Comparison of ENCODE assay signal across 8 cellular contexts in genomic region chr6:34235605-34236422, GRCh38. TPM values are rescaled to one million over a fixed set of nuclear protein-coding genes. Genes with fewer than 3 reads are reported as not detected.
DNase-seq lines count a peak whose midpoint lies in the region; ATAC-seq, FAIRE-seq and TF ChIP-seq lines count a peak whose summit lies in the region.

No MANE protein-coding gene starts in this region.

- TF ChIP-seq POLR2A in GM12892 (IDR thresholded peaks at IDR 0.05; ENCODE audit: low read depth, low read length), result peak; percentile 28; the same call in 1 of the 2 replicates

- ATAC-seq in HG03159 (IDR thresholded peaks at IDR 0.05; ENCODE audit: unreplicated experiment) (peak; percentile 11), GM21786 (IDR thresholded peaks at IDR 0.05; ENCODE audit: unreplicated experiment) (no peak)

- TF ChIP-seq CTCF in WI38 (IDR thresholded peaks at IDR 0.05; ENCODE audit: low read depth, low read length) (no peak), cardiac fibroblast (IDR thresholded peaks at IDR 0.05; ENCODE audit: low read depth, low read length) (peak; percentile 2)

- H3K4me3 ChIP-seq in WI38 (ENCODE audit: low read depth, low read length) (peak overlapping the region; percentile 66), cardiac fibroblast (replicated peaks in 1 of 2; ENCODE audit: low read depth in 2 of 2, low read length in 2 of 2) (peak overlapping the region; percentile 65 to 66)

- peak; percentile 24 for FAIRE-seq in GM12892 (lab: Jason Lieb, UNC)

- peak; percentile 60 for DNase-seq in GM12892 (ENCODE audit: insufficient read length)
- peak; percentile 68 to 85 for DNase-seq in cardiac fibroblast (ENCODE audit: low read depth in 2 of 2)
- peak; percentile 74 for DNase-seq in left kidney (ENCODE audit: low read depth, low spot score)
- peak; percentile 64 to 85 for DNase-seq in stimulated activated CD4-positive, alpha-beta T cell treated with anti-CD3 and anti-CD28 coated beads, Interleukin-4, amount 100 ng/mL, for 4 hours
- DNase-seq in NCI-H524 treated with DMSO at 0.1 percent for 48 hours (lab: John Stamatoyannopoulos, UW), result no peak

RNA-seq across cellular contexts. Expression of gene HMGA1, which starts 0.9 kb away (rescaled TPM):
- polyA plus RNA-seq in GM12892 (2012; ENCODE audit: missing spikeins), result 159 TPM

RNA-seq across cellular contexts. Expression of gene SMIM29, which starts 13.0 kb away (rescaled TPM):
- 12.5 TPM for polyA plus RNA-seq in GM12892 (2012; ENCODE audit: missing spikeins)
